Comparison of ENCODE assay signal across 22 cellular contexts in the genomic region with DNA sequence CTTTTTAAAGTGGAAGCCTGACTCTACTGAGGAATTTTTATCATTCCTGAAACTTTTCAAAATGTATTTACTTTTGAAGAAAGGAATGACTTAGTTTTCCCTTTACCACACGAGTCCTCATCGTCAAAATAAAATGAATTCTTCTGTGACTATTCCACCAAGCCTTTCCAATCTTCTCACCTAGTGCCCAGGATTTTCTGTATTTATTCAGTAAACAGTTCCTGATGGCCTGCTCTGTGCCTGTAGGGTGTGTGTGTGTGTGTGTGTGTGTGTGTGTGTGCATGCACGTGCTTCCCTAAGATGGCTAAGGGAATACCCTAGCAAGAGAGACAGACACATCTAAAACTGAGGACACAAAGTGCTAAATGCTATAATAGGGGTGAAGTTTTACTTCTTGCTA.
DNase-seq lines count a peak whose midpoint lies in the region; ATAC-seq and TF ChIP-seq lines count a peak whose summit lies in the region.
"Had no signal": no experiment of that assay in that cellular context is flagged by ENCODE, and none has a peak within 500 bp of the region (broad histone marks: within the 10 kb centered on the region; RNA-seq: fewer than 3 reads in every experiment).

No MANE protein-coding gene starts in this region.

- H3K9me3 ChIP-seq in esophagus muscularis mucosa, result no peaks in the 10 kb centered on the region
- H3K9me3 ChIP-seq in mucosa of descending colon, result peaks cover 11% of the 10 kb centered on the region
- H3K9me3 ChIP-seq: HAP-1, SJCRH30 had no signal

- DNase-seq in DMS53 (lab: John Stamatoyannopoulos, UW), result peak; percentile 36
- no peak for DNase-seq in DMS53 treated with DMSO at 0.1 percent for 48 hours (lab: John Stamatoyannopoulos, UW; ENCODE audit: unreplicated experiment)
- peak; percentile 57 for DNase-seq in esophagus muscularis mucosa (ENCODE audit: extremely low spot score)
- DNase-seq in mucosa of descending colon, result peak in 1 of 3 donors; percentile 48
- no peak for DNase-seq in LoVo (ENCODE audit: low spot score)
- DNase-seq: ACHN, AML-193, Karpas-422, NCI-H1694, NCI-H2081, NCI-H2171 treated with DMSO at 0.1 percent for 48 hours, NCI-H446, NCI-H526, OCI-M1, SJCRH30 had no signal

- ATAC-seq in mucosa of descending colon (peak; percentile 77), GM19463 (IDR thresholded peaks at IDR 0.05; ENCODE audit: unreplicated experiment) (no peak), HG03460 (IDR thresholded peaks at IDR 0.05; ENCODE audit: unreplicated experiment) (no peak), HG03442 (IDR thresholded peaks at IDR 0.05; ENCODE audit: unreplicated experiment) (no peak)
- ATAC-seq: GM23338 had no signal

- no peak overlapping the region for H3K4me3 ChIP-seq in esophagus muscularis mucosa
- no peak overlapping the region for H3K4me3 ChIP-seq in mucosa of descending colon
- H3K4me3 ChIP-seq: GM23338, HAP-1, SJCRH30 had no signal

- H3K4me1 ChIP-seq in esophagus muscularis mucosa (no peaks in the 10 kb centered on the region), mucosa of descending colon (ENCODE audit: low read depth) (no peaks in the 10 kb centered on the region)
- H3K4me1 ChIP-seq: HAP-1, SJCRH30 had no signal

- TF ChIP-seq CTCF in esophagus muscularis mucosa (IDR thresholded peaks at IDR 0.05), result no peak
- no peak for TF ChIP-seq CTCF in mucosa of descending colon (IDR thresholded peaks at IDR 0.05)

- H3K27ac ChIP-seq in esophagus muscularis mucosa (replicated peaks in 1 of 4), result no peak overlapping the region
- H3K27ac ChIP-seq: 22Rv1, C4-2B, SJCRH30 had no signal

- 92% methylated on average over 3 of the region's 3 CpGs for WGBS in esophagus muscularis mucosa

- no peak for TF ChIP-seq POLR2A in esophagus muscularis mucosa (IDR thresholded peaks at IDR 0.05; ENCODE audit: low read depth)

- H3K36me3 ChIP-seq in esophagus muscularis mucosa, result no peaks in the 10 kb centered on the region
- H3K36me3 ChIP-seq in mucosa of descending colon (ENCODE audit: low read depth), result no peaks in the 10 kb centered on the region
- H3K36me3 ChIP-seq: HAP-1, SJCRH30 had no signal

- no peak for TF ChIP-seq EP300 in esophagus muscularis mucosa (IDR thresholded peaks at IDR 0.05)

- H3K27me3 ChIP-seq in esophagus muscularis mucosa, result no peaks in the 10 kb centered on the region
- H3K27me3 ChIP-seq: SJCRH30 had no signal

- intact Hi-C loops in esophagus muscularis mucosa (cut with DNase I), result no loop called here
- intact Hi-C loops in mucosa of descending colon (cut with DNase I, micrococcal nuclease), result no loop called here

Comparison
In these comparisons a context has a peak if more than half of its experiments do, and no peak if none do; other contexts are left out.
1. DNase-seq: peak in DMS53 (single experiment) and esophagus muscularis mucosa (single experiment); none in DMS53 treated with DMSO at 0.1 percent for 48 hours (single experiment) and LoVo (single experiment).